In genomic region chr20:44068311-44068710, GRCh38 we compare ENCODE assay signal across 1 cellular context.
TF ChIP-seq lines count a peak whose summit lies in the region.

No MANE protein-coding gene starts in this region.

TF ChIP-seq in GM23338, 12 proteins besides CTCF, POLR2A, EP300 and RAD21 (continued from another document):
- TF ChIP-seq ETS1 (IDR thresholded peaks at IDR 0.05) (no peak), POLR2AphosphoS5 (IDR thresholded peaks at IDR 0.05; ENCODE audit: low read depth) (no peak), ZNF114 (CRISPR knock-in tag; IDR thresholded peaks at IDR 0.05) (no peak), CREB1 (CRISPR knock-in tag; IDR thresholded peaks at IDR 0.05; ENCODE audit: low read depth) (no peak), EZH2 (IDR thresholded peaks at IDR 0.05; ENCODE audit: low read depth, unreplicated experiment) (no peak), STAT1 (IDR thresholded peaks at IDR 0.05; ENCODE audit: unreplicated experiment) (no peak), EZH2phosphoT487 (IDR thresholded peaks at IDR 0.05; ENCODE audit: unreplicated experiment) (no peak)
- TF ChIP-seq, protein P1, sequence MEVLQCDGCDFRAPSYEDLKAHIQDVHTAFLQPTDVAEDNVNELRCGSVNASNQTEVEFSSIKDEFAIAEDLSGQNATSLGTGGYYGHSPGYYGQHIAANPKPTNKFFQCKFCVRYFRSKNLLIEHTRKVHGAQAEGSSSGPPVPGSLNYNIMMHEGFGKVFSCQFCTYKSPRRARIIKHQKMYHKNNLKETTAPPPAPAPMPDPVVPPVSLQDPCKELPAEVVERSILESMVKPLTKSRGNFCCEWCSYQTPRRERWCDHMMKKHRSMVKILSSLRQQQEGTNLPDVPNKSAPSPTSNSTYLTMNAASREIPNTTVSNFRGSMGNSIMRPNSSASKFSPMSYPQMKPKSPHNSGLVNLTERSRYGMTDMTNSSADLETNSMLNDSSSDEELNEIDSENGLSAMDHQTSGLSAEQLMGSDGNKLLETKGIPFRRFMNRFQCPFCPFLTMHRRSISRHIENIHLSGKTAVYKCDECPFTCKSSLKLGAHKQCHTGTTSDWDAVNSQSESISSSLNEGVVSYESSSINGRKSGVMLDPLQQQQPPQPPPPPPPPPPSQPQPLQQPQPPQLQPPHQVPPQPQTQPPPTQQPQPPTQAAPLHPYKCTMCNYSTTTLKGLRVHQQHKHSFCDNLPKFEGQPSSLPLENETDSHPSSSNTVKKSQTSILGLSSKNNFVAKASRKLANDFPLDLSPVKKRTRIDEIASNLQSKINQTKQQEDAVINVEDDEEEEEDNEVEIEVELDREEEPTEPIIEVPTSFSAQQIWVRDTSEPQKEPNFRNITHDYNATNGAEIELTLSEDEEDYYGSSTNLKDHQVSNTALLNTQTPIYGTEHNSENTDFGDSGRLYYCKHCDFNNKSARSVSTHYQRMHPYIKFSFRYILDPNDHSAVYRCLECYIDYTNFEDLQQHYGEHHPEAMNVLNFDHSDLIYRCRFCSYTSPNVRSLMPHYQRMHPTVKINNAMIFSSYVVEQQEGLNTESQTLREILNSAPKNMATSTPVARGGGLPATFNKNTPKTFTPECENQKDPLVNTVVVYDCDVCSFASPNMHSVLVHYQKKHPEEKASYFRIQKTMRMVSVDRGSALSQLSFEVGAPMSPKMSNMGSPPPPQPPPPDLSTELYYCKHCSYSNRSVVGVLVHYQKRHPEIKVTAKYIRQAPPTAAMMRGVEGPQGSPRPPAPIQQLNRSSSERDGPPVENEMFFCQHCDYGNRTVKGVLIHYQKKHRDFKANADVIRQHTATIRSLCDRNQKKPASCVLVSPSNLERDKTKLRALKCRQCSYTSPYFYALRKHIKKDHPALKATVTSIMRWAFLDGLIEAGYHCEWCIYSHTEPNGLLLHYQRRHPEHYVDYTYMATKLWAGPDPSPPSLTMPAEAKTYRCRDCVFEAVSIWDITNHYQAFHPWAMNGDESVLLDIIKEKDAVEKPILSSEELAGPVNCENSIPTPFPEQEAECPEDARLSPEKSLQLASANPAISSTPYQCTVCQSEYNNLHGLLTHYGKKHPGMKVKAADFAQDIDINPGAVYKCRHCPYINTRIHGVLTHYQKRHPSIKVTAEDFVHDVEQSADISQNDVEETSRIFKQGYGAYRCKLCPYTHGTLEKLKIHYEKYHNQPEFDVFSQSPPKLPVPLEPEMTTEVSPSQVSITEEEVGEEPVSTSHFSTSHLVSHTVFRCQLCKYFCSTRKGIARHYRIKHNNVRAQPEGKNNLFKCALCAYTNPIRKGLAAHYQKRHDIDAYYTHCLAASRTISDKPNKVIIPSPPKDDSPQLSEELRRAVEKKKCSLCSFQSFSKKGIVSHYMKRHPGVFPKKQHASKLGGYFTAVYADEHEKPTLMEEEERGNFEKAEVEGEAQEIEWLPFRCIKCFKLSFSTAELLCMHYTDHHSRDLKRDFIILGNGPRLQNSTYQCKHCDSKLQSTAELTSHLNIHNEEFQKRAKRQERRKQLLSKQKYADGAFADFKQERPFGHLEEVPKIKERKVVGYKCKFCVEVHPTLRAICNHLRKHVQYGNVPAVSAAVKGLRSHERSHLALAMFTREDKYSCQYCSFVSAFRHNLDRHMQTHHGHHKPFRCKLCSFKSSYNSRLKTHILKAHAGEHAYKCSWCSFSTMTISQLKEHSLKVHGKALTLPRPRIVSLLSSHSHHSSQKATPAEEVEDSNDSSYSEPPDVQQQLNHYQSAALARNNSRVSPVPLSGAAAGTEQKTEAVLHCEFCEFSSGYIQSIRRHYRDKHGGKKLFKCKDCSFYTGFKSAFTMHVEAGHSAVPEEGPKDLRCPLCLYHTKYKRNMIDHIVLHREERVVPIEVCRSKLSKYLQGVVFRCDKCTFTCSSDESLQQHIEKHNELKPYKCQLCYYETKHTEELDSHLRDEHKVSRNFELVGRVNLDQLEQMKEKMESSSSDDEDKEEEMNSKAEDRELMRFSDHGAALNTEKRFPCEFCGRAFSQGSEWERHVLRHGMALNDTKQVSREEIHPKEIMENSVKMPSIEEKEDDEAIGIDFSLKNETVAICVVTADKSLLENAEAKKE (CRISPR knock-in tag; IDR thresholded peaks at IDR 0.05) = no peak
